16 cellular contexts compared by ENCODE assay signal in the genomic region with DNA sequence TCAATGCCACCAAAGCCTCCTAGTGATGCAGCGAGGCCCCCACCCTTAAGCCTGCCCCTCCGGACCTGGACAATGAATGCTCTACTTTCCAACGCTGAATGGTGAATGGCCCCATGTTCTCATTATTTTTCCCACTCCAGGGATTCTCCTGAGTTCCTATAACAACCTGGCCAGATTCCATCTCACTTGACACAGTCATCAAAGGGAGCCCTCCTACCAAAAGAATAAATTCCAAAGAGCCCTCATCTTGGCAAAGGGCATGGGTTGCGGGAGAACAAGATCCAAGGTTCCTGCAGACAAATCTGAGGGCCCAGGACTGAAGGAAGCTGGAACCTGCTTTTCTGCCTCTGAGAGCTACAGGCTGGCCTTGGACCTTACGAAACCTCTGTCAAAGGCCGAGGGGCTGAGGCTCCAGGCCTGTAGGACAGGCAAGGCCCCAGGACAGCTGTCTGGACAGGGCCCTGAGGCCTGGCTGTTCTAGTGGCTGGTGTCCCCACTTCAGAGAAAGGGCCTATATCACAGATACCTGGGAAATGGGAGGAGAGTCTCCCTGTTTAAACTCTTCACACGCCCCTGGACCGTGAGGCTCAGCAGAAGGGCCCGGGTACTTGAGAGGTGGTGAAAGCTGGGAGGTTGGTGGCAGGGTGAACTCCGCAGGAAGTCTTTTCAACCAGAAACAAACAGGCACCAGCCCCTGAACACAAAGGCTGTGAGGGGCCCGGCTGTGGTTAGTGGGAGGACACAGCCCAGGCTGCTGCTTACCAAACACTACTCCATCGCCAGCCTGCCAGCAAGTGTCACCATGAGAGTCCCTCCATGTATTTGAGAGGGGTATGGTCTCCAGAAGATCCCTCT. TPM values are rescaled to one million over a fixed set of nuclear protein-coding genes. Genes with fewer than 3 reads are reported as not detected.
DNase-seq lines count a peak whose midpoint lies in the region; ATAC-seq and TF ChIP-seq lines count a peak whose summit lies in the region.
"Had no signal": no experiment of that assay in that cellular context is flagged by ENCODE, and none has a peak within 500 bp of the region (broad histone marks: within the 10 kb centered on the region; RNA-seq: fewer than 3 reads in every experiment).

No MANE protein-coding gene starts in this region.

- DNase-seq in DMS79 (lab: John Stamatoyannopoulos, UW): peak; percentile 52
- DNase-seq in coronary artery (ENCODE audit: low spot score): peak; percentile 59
- no peak for DNase-seq in neuronal stem cell (ENCODE audit: low spot score)
- DNase-seq in left ventricle myocardium superior: no peak
- DNase-seq in NCI-H2171 treated with DMSO at 0.1 percent for 48 hours (lab: John Stamatoyannopoulos, UW): no peak
- DNase-seq: activated CD4-positive, alpha-beta memory T cell treated with anti-CD3 and anti-CD28 coated beads, Interleukin-2, amount 10 ng/mL, durations not matched to agents 7 days and 5 days; BE2C; brain microvascular endothelial cell; effector CD8-positive, alpha-beta T cell; left ventricle myocardium inferior; naive B cell; NCI-H2029; NK-92 treated with Interleukin-12 subunit alpha and Interleukin-12 subunit beta, amount 100 ng/mL, for 24 hours had no signal

- no peak overlapping the region for H3K14ac ChIP-seq in neuronal stem cell (ENCODE audit: low read length)

- H3K9me3 ChIP-seq in KOPT-K1 (ENCODE audit: insufficient read depth, low read length, poor library complexity, severe bottlenecking): no peaks in the 10 kb centered on the region
- H3K9me3 ChIP-seq in neuronal stem cell (replicated peaks in 1 of 2; ENCODE audit: control insufficient read depth in 2 of 2, insufficient read depth in 1 of 2, low read depth in 1 of 2, low read length in 2 of 2): no peaks in the 10 kb centered on the region
- H3K9me3 ChIP-seq: BE2C, left ventricle myocardium inferior had no signal

- no peak overlapping the region for H3K9ac ChIP-seq in neuronal stem cell (ENCODE audit: low read depth, low read length, poor library complexity)

- peak overlapping the region; percentile 87 for H3K18ac ChIP-seq in neuronal stem cell (ENCODE audit: low read length)

- H3K23ac ChIP-seq in neuronal stem cell (ENCODE audit: low read depth, low read length, poor library complexity): no peak overlapping the region

- TF ChIP-seq CTCF in coronary artery (IDR thresholded peaks at IDR 0.05): no peak

- no peak overlapping the region for H2BK5ac ChIP-seq in neuronal stem cell (ENCODE audit: low read length)

- no peak overlapping the region for H4K8ac ChIP-seq in neuronal stem cell (ENCODE audit: low read depth, low read length)

- no peak overlapping the region for H3K4me3 ChIP-seq in coronary artery
- H3K4me3 ChIP-seq in neuronal stem cell (ENCODE audit: low read length in 2 of 2): no peak overlapping the region
- H3K4me3 ChIP-seq: hepatocyte, left ventricle myocardium inferior had no signal

- H2AK5ac ChIP-seq in neuronal stem cell (ENCODE audit: low read depth, low read length): no peak overlapping the region

- no peak overlapping the region for H2BK15ac ChIP-seq in neuronal stem cell (ENCODE audit: low read length)

- no peak overlapping the region for H3K4ac ChIP-seq in neuronal stem cell (ENCODE audit: low read length)

- ATAC-seq in HG03571 (IDR thresholded peaks at IDR 0.05; ENCODE audit: unreplicated experiment) (no peak), left ventricle myocardium superior (no peak)

- no peak overlapping the region for H4K91ac ChIP-seq in neuronal stem cell (ENCODE audit: low read depth, low read length, poor library complexity)

- H3K79me1 ChIP-seq in neuronal stem cell (ENCODE audit: low read depth, low read length): no peaks in the 10 kb centered on the region

- H3K27ac ChIP-seq in KOPT-K1 (ENCODE audit: low read depth, low read length, poor library complexity, severe bottlenecking) (peak overlapping the region; percentile 83), coronary artery (no peak overlapping the region), neuronal stem cell (replicated peaks; ENCODE audit: low read length) (no peak overlapping the region)
- H3K27ac ChIP-seq: brain microvascular endothelial cell, hepatocyte, left ventricle myocardium inferior had no signal

- H2BK12ac ChIP-seq in neuronal stem cell (ENCODE audit: low read length): no peak overlapping the region

- no CpG with 5 or more reads among the region's 12 CpGs for WGBS in neuronal stem cell (ENCODE audit: extremely low coverage in 2 of 2, insufficient read length in 2 of 2, insufficient replicate concordance in 1 of 2), 2 donors

- peaks cover 14 to 18% of the 10 kb centered on the region in 2 donors for H3K4me1 ChIP-seq in neuronal stem cell (ENCODE audit: control insufficient read depth in 2 of 2, insufficient read depth in 1 of 2, low read depth in 1 of 2, low read length in 2 of 2)
- H3K4me1 ChIP-seq: BE2C, left ventricle myocardium inferior had no signal

- H3K27me3 ChIP-seq in neuronal stem cell (ENCODE audit: control insufficient read depth in 3 of 3, insufficient read depth in 3 of 3, low read depth in 1 of 3, low read length in 3 of 3): no peaks in the 10 kb centered on the region
- H3K27me3 ChIP-seq: BE2C, brain microvascular endothelial cell, hepatocyte had no signal

- H2BK120ac ChIP-seq in neuronal stem cell (ENCODE audit: low read depth, low read length): no peak overlapping the region

- peak overlapping the region; percentile 43 for H3K4me2 ChIP-seq in neuronal stem cell (ENCODE audit: insufficient read depth, low read length, poor library complexity, severe bottlenecking)
- H3K4me2 ChIP-seq: hepatocyte had no signal

- H2AFZ ChIP-seq in neuronal stem cell (ENCODE audit: low read length): peak overlapping the region; percentile 62
- H2AFZ ChIP-seq: hepatocyte had no signal

- intact Hi-C loops in left ventricle myocardium superior (cut with micrococcal nuclease): no loop called here

- H3K36me3 ChIP-seq in KOPT-K1 (ENCODE audit: insufficient read depth, low read length) (no peaks in the 10 kb centered on the region), neuronal stem cell (replicated peaks in 1 of 2; ENCODE audit: control insufficient read depth in 2 of 2, insufficient read depth in 2 of 2, low read length in 2 of 2) (no peaks in the 10 kb centered on the region)
- H3K36me3 ChIP-seq: BE2C, brain microvascular endothelial cell had no signal

RNA-seq across cellular contexts. Expression of a gene that starts 27.3 kb away (rescaled TPM):
- polyA plus RNA-seq in neuronal stem cell (2013, experiment 1 of 2): 2.9 TPM
- polyA plus RNA-seq in neuronal stem cell (2013, experiment 2 of 2): 3.1 TPM
- total RNA-seq in left ventricle myocardium superior: 8.6 TPM

Comparison
In these comparisons a context has a peak if more than half of its experiments do, and no peak if none do; other contexts are left out.
1. DNase-seq: peak in DMS79 (single experiment) and coronary artery (single experiment); none in neuronal stem cell (single experiment), left ventricle myocardium superior (single experiment) and NCI-H2171 treated with DMSO at 0.1 percent for 48 hours (single experiment).